ENCODE assay signal across 9 cellular contexts in the genomic region with DNA sequence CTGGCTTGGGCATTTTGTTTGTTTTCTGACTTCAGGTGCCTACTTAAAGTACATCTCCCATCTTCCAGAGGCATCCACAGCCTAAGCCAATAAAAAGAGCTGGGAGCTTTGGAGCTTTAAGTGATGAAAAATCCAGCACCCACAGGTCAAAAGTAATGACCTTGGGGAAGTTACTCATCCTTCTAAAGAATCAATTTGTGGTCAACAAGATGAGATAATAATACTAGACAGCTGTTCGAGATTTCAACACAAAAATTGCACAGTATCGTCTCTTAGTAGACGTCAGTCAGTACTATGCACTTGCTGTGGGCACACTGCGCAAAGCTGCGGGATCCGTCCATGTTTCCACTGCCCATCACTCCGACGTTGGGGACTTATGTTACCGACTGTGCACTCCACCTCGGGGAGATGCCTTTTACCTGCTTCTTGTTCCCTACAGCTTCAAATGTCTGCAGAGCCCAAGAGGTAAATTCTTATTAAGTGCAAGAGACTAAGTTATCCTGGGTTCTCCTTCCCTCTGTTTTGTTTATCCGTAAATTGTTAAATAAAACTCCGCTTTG. TPM values are rescaled to one million over a fixed set of nuclear protein-coding genes. Genes with fewer than 3 reads are reported as not detected.
A peak's percentile ranks its signal among the peaks of the same experiment; 100 is the strongest.
DNase-seq lines count a peak whose midpoint lies in the region; ATAC-seq, FAIRE-seq and TF ChIP-seq lines count a peak whose summit lies in the region.
"Had no signal": no experiment of that assay in that cellular context is flagged by ENCODE, and none has a peak within 500 bp of the region (broad histone marks: within the 10 kb centered on the region; RNA-seq: fewer than 3 reads in every experiment).

No MANE protein-coding gene starts in this region.

- peak overlapping the region; percentile 4 for H3K27ac ChIP-seq in angular gyrus (ENCODE audit: low read depth, low read length)
- no peak overlapping the region for H3K27ac ChIP-seq in keratinocyte (ENCODE audit: control insufficient read depth, insufficient read depth, low read length)

- no peak for DNase-seq in activated CD4-positive, alpha-beta T cell treated with anti-CD3 and anti-CD28 coated beads for 36 hours
- no peak for DNase-seq in activated CD4-positive, alpha-beta T cell treated with anti-CD3 and anti-CD28 coated beads for 4 hours
- DNase-seq in keratinocyte (ENCODE audit: low read depth, low spot score) (no peak), stromal cell of bone marrow (ENCODE audit: low read depth) (peak; percentile 66), COLO829 (ENCODE audit: low spot score) (no peak)
- DNase-seq: NCI-H1436 treated with DMSO at 0.1 percent for 48 hours had no signal

- CTCF ChIA-PET in activated CD4-positive, alpha-beta T cell treated with anti-CD3 and anti-CD28 coated beads for 36 hours (lab: Charles Lee) = interaction anchor here (1.7 kb wide), 1 partner anchor 14 kb away, joined by 6 read pairs; no protein-coding TSS in a partner anchor

- no peak overlapping the region for H2AFZ ChIP-seq in keratinocyte (ENCODE audit: control insufficient read depth, low read length)

- FAIRE-seq in keratinocyte (lab: Jason Lieb, UNC) = no peak

- peaks cover 10% of the 10 kb centered on the region for H3K4me1 ChIP-seq in keratinocyte (ENCODE audit: control insufficient read depth, extremely low read depth, insufficient read depth, low read length)

- H3K36me3 ChIP-seq in keratinocyte (ENCODE audit: control insufficient read depth in 2 of 2, extremely low read depth in 1 of 2, insufficient read depth in 2 of 2, low read length in 2 of 2) = no peaks in the 10 kb centered on the region

- no peak overlapping the region for H3K9ac ChIP-seq in keratinocyte (ENCODE audit: control insufficient read depth, extremely low read depth, insufficient read depth, low read length)

- peaks cover 17% of the 10 kb centered on the region for H3K27me3 ChIP-seq in keratinocyte (ENCODE audit: control insufficient read depth, extremely low read depth, insufficient read depth, low read length)

- H3K79me2 ChIP-seq in keratinocyte (ENCODE audit: control insufficient read depth, insufficient read depth, low read length) = no peaks in the 10 kb centered on the region

- H3K9me3 Mint-ChIP-seq in activated CD4-positive, alpha-beta T cell treated with anti-CD3 and anti-CD28 coated beads for 36 hours (ENCODE audit: low read depth) = no peaks in the 10 kb centered on the region

- peak overlapping the region in 1 of 3 experiments; percentile 86 for H3K4me3 ChIP-seq in keratinocyte (ENCODE audit: control insufficient read depth in 2 of 3, extremely low read depth in 1 of 3, insufficient read depth in 2 of 3, low read depth in 1 of 3, low read length in 3 of 3)

- no peak for TF ChIP-seq CTCF in keratinocyte (optimal IDR thresholded peaks at IDR 0.05 in 1 of 3, IDR thresholded peaks at IDR 0.05 in 1 of 3, conservative IDR thresholded peaks at IDR 0.05 in 1 of 3; ENCODE audit: extremely low read depth in 1 of 3, insufficient read depth in 2 of 3, low read length in 3 of 3)

- H3K27me3 Mint-ChIP-seq in activated CD4-positive, alpha-beta T cell treated with anti-CD3 and anti-CD28 coated beads for 36 hours = peaks cover 11% of the 10 kb centered on the region

- H3K9me1 ChIP-seq in keratinocyte (ENCODE audit: control insufficient read depth, extremely low read depth, insufficient read depth, low read length) = no peaks in the 10 kb centered on the region

- ATAC-seq in activated CD4-positive, alpha-beta T cell treated with anti-CD3 and anti-CD28 coated beads for 36 hours = no peak
- no peak for ATAC-seq in GM18861 (IDR thresholded peaks at IDR 0.05; ENCODE audit: unreplicated experiment)
- no peak for ATAC-seq in GM21390 (IDR thresholded peaks at IDR 0.05; ENCODE audit: unreplicated experiment)

- peak overlapping the region; percentile 28 for H3K27ac Mint-ChIP-seq in activated CD4-positive, alpha-beta T cell treated with anti-CD3 and anti-CD28 coated beads for 36 hours

- dilution Hi-C loops in keratinocyte (cut with MboI; ENCODE audit: extremely low pct_ligation_motif_present, low sequenced_read_pairs) = no loop called here

- H3K36me3 Mint-ChIP-seq in activated CD4-positive, alpha-beta T cell treated with anti-CD3 and anti-CD28 coated beads for 36 hours (ENCODE audit: low read depth) = no peaks in the 10 kb centered on the region

- POLR2A ChIA-PET in activated CD4-positive, alpha-beta T cell treated with anti-CD3 and anti-CD28 coated beads for 36 hours (lab: Charles Lee) = no interaction called here

- H3K4me1 Mint-ChIP-seq in activated CD4-positive, alpha-beta T cell treated with anti-CD3 and anti-CD28 coated beads for 36 hours = peaks cover 33% of the 10 kb centered on the region

- intact Hi-C loops in activated CD4-positive, alpha-beta T cell treated with anti-CD3 and anti-CD28 coated beads for 36 hours (cut with DNase I, micrococcal nuclease) = loop anchor here in 1 of 2 experiments (10.0 kb wide), 2 partner anchors 212 to 638 kb away; a partner anchor contains a TSS

- peak overlapping the region; percentile 96 for H3K4me2 ChIP-seq in keratinocyte (ENCODE audit: control insufficient read depth, extremely low read depth, insufficient read depth, low read depth, low read length)

- H4K20me1 ChIP-seq in keratinocyte (ENCODE audit: control insufficient read depth, extremely low read depth, insufficient read depth, low read length) = no peaks in the 10 kb centered on the region

- peak overlapping the region; percentile 79 for H3K4me3 Mint-ChIP-seq in activated CD4-positive, alpha-beta T cell treated with anti-CD3 and anti-CD28 coated beads for 36 hours

- no peaks in the 10 kb centered on the region for H3K9me3 ChIP-seq in keratinocyte (ENCODE audit: control insufficient read depth, low read depth, low read length)

RNA-seq across cellular contexts. Expression of a gene that starts 1.2 kb away (rescaled TPM):
- 1 to 10 TPM; 1.5 to 1.6 TPM for total RNA-seq in activated CD4-positive, alpha-beta T cell treated with anti-CD3 and anti-CD28 coated beads for 36 hours
- 0.46 to 0.75 TPM (median 0.50 TPM) in 3 replicates for polyA plus RNA-seq in keratinocyte
- polyA plus RNA-seq in keratinocyte (2011; ENCODE audit: low read depth) = 0.37 TPM
- polyA plus RNA-seq in keratinocyte (2011; cell fraction: cytosol; rRNA removed) = 0.42 and 0.66 TPM in 2 replicates
- 0.67 and 1.3 TPM in 2 replicates for polyA plus RNA-seq in keratinocyte (2011; cell fraction: nucleus; rRNA removed)
- 0.29 and 0.87 TPM in 2 replicates for polyA plus RNA-seq in keratinocyte (2012; ENCODE audit: low replicate concordance)
- 0.38 to 1.3 TPM in 2 of 3 replicates, not detected in the other for polyA minus RNA-seq in keratinocyte
- polyA minus RNA-seq in keratinocyte (2011; cell fraction: cytosol; rRNA and poly(A)+ RNA removed) = not detected
- polyA minus RNA-seq in keratinocyte (2011; cell fraction: nucleus; rRNA and poly(A)+ RNA removed) = 1.9 and 2.6 TPM in 2 replicates
